In genomic region chr3:127990461-127990860, GRCh38 we compare ENCODE assay signal across 23 cellular contexts.
"Had no signal": no experiment of that assay in that cellular context is flagged by ENCODE, and none has a peak within 500 bp of the region (broad histone marks: within the 10 kb centered on the region; RNA-seq: fewer than 3 reads in every experiment).

No MANE protein-coding gene starts in this region.

- DNase-seq: dermis blood vessel endothelial cell; effector memory CD4-positive, alpha-beta T cell; foreskin keratinocyte; glutamatergic neuron; heart right ventricle; hippocampal formation; left cardiac atrium; left ventricle myocardium inferior; lower lobe of right lung; mucosa of descending colon; naive B cell; retina; stimulated activated CD4-positive, alpha-beta T cell treated with anti-CD3 and anti-CD28 coated beads, Interleukin-2, amount 100 ng/mL, for 24 hours; stimulated activated CD4-positive, alpha-beta T cell treated with anti-CD3 and anti-CD28 coated beads, Interleukin-4, amount 100 ng/mL, for 24 hours; stimulated activated naive CD4-positive, alpha-beta T cell treated with Interleukin-2 at 50 U/mL for 16 hours; stomach; thyroid gland; trophoblast cell had no signal

- ATAC-seq: foreskin keratinocyte; left cardiac atrium; lower lobe of right lung; mucosa of descending colon; natural killer cell treated with Interleukin-12 subunit alpha and Interleukin-12 subunit beta and Interleukin-15 and Interleukin-18, amount 100 ng/mL, for 72 hours; sciatic nerve; stimulated activated effector memory CD8-positive, alpha-beta T cell treated with anti-CD3 and anti-CD28 coated beads, Interleukin-12 subunit alpha, Interleukin-12 subunit beta, amount 100 ng/mL, for 72 hours had no signal

- H3K9me3 ChIP-seq: heart right ventricle, left ventricle myocardium inferior, lower lobe of right lung, mucosa of descending colon, stomach, thyroid gland had no signal

- H3K36me3 ChIP-seq: esophagus muscularis mucosa, heart right ventricle, left ventricle myocardium inferior, lower lobe of right lung, stomach, thyroid gland had no signal

- H3K27me3 ChIP-seq: esophagus muscularis mucosa, foreskin keratinocyte, heart right ventricle, stomach, thyroid gland had no signal

- H3K4me1 ChIP-seq: foreskin keratinocyte, lower lobe of right lung, thyroid gland had no signal

- H3K27ac ChIP-seq: coronary artery, esophagus muscularis mucosa, foreskin keratinocyte, heart right ventricle, left ventricle myocardium inferior, lower lobe of right lung, stomach, thyroid gland had no signal

- H3K4me3 ChIP-seq: coronary artery, esophagus muscularis mucosa, heart right ventricle, left ventricle myocardium inferior, lower lobe of right lung, mucosa of descending colon, stomach, thyroid gland had no signal
